9 cellular contexts compared by ENCODE assay signal in genomic region chr6:111602481-111603404, GRCh38. TPM values are rescaled to one million over a fixed set of nuclear protein-coding genes. Genes with fewer than 3 reads are reported as not detected.
DNase-seq lines count a peak whose midpoint lies in the region; ATAC-seq and TF ChIP-seq lines count a peak whose summit lies in the region.
"Had no signal": no experiment of that assay in that cellular context is flagged by ENCODE, and none has a peak within 500 bp of the region (broad histone marks: within the 10 kb centered on the region; RNA-seq: fewer than 3 reads in every experiment).

No MANE protein-coding gene starts in this region.

- peak overlapping the region; percentile 28 for H3K9ac ChIP-seq in iPS-15b (ENCODE audit: low read depth, low read length)

- H3K4me3 ChIP-seq in astrocyte of the cerebellum (ENCODE audit: low read depth, low read length) (peak overlapping the region; percentile 4), iPS-15b (ENCODE audit: low read depth, low read length) (no peak overlapping the region), skin epidermis (peak overlapping the region in 2 of 7 experiments; percentile 1 to 64)
- H3K4me3 ChIP-seq: SJCRH30 had no signal

- DNase-seq in G401 (ENCODE audit: low spot score) = peak; percentile 51
- DNase-seq in astrocyte of the cerebellum (ENCODE audit: low read depth) = no peak
- DNase-seq in NCI-H226 = no peak
- DNase-seq in COR-L47 (lab: John Stamatoyannopoulos, UW) = no peak
- no peak for DNase-seq in SHP77 treated with DMSO at 0.1 percent for 48 hours (lab: John Stamatoyannopoulos, UW)

- in situ Hi-C loops in G401 (cut with HindIII; ENCODE audit: low sequenced_read_pairs) (no loop called here), astrocyte of the cerebellum (cut with HindIII; ENCODE audit: low sequenced_read_pairs) (no loop called here)

- H3K27ac ChIP-seq in skin epidermis = peak overlapping the region; percentile 2 to 98 (median 92)
- H3K27ac ChIP-seq: SJCRH30 had no signal

- ATAC-seq in HG02588 (IDR thresholded peaks at IDR 0.05; ENCODE audit: unreplicated experiment) = no peak

- H3K27me3 ChIP-seq in iPS-15b (ENCODE audit: control insufficient read depth, insufficient read depth, low read length) = no peaks in the 10 kb centered on the region
- H3K27me3 ChIP-seq: SJCRH30 had no signal

- no peaks in the 10 kb centered on the region for H3K9me3 ChIP-seq in iPS-15b (ENCODE audit: control insufficient read depth, insufficient read depth, low read length)
- H3K9me3 ChIP-seq: SJCRH30 had no signal

- peaks cover 19% of the 10 kb centered on the region for H3K4me1 ChIP-seq in iPS-15b (ENCODE audit: control insufficient read depth, insufficient read depth, low read length)

- no peak for TF ChIP-seq CTCF in astrocyte of the cerebellum (IDR thresholded peaks at IDR 0.05; ENCODE audit: low read depth, low read length, missing control alignments)

- H3K36me3 ChIP-seq in iPS-15b (ENCODE audit: control insufficient read depth, insufficient read depth, low read length) = no peaks in the 10 kb centered on the region
- H3K36me3 ChIP-seq: SJCRH30 had no signal

RNA-seq across cellular contexts. Expression of gene TRAF3IP2, which starts 2.9 kb away (rescaled TPM):
- total RNA-seq in G401 (2014; rRNA removed; shearing (Covaris generic)) = 21.8 and 22.4 TPM in 2 replicates
